In genomic region chr14:49417790-49418189, GRCh38 we compare ENCODE assay signal across 21 cellular contexts.
"Had no signal": no experiment of that assay in that cellular context is flagged by ENCODE, and none has a peak within 500 bp of the region (broad histone marks: within the 10 kb centered on the region; RNA-seq: fewer than 3 reads in every experiment).

No MANE protein-coding gene starts in this region.

- ATAC-seq: foreskin keratinocyte, gastroesophageal sphincter, heart right ventricle, left lung, left ventricle myocardium superior, lower lobe of right lung, mucosa of descending colon had no signal

- H3K27ac ChIP-seq: coronary artery, dorsolateral prefrontal cortex, esophagus muscularis mucosa, foreskin keratinocyte, gastroesophageal sphincter, heart right ventricle, left lung, lower lobe of right lung had no signal

- DNase-seq: dermis blood vessel endothelial cell; dorsolateral prefrontal cortex; effector CD4-positive, alpha-beta T cell; effector memory CD4-positive, alpha-beta T cell; foreskin keratinocyte; glutamatergic neuron; head of caudate nucleus; heart right ventricle; hippocampal formation; immature natural killer cell; islet precursor cell; kidney; kidney glomerular epithelial cell; left lung; left ventricle myocardium superior; lower lobe of right lung; mesenchymal stem cell; mucosa of descending colon had no signal

- H3K27me3 ChIP-seq: esophagus muscularis mucosa, foreskin keratinocyte, gastroesophageal sphincter, left lung had no signal

- H3K36me3 ChIP-seq: esophagus muscularis mucosa, gastroesophageal sphincter, heart right ventricle, left lung, lower lobe of right lung had no signal

- H3K4me3 ChIP-seq: coronary artery, dorsolateral prefrontal cortex, esophagus muscularis mucosa, gastroesophageal sphincter, heart right ventricle, left lung, lower lobe of right lung, mucosa of descending colon had no signal

- H3K4me1 ChIP-seq: esophagus muscularis mucosa, foreskin keratinocyte, gastroesophageal sphincter, heart right ventricle, left lung, lower lobe of right lung had no signal

- H3K9me3 ChIP-seq: esophagus muscularis mucosa, gastroesophageal sphincter, left lung, lower lobe of right lung, mucosa of descending colon had no signal
